In the genomic region with DNA sequence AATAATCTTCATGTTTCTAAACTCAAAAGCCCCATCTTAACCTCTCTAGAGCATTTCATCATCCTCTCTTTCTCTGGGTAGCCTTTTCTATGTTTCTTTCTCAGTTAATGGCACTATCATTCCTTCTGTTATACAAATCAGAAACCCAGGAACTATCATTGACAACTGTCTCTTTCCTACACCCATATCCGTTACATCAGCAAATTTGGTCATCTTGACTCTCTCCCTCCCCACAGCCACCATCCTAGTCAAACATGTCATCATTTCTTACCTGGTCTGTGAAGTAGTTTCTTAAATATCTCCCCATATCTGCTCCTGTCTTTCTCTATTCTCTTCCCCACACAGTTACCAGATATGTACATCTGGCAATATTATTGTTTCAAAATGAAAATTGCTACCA, we compare ENCODE assay signal across 34 cellular contexts.
"Had no signal": no experiment of that assay in that cellular context is flagged by ENCODE, and none has a peak within 500 bp of the region (broad histone marks: within the 10 kb centered on the region; RNA-seq: fewer than 3 reads in every experiment).

No MANE protein-coding gene starts in this region.

- H3K27me3 ChIP-seq: MG63 had no signal

- H3K36me3 ChIP-seq: MG63 had no signal

- DNase-seq: Karpas-422, Kasumi-1, MG63, MM.1S, MV-4-11, NCI-H1048, NCI-H1092, NCI-H1092 treated with DMSO at 0.1 percent for 48 hours, NCI-H1105, NCI-H1105 treated with DMSO at 0.1 percent for 48 hours, NCI-H1417, NCI-H1417 treated with DMSO at 0.1 percent for 48 hours, NCI-H1436, NCI-H1436 treated with DMSO at 0.1 percent for 48 hours, NCI-H146, NCI-H1694, NCI-H1694 treated with DMSO at 0.1 percent for 48 hours, NCI-H187, NCI-H187 treated with DMSO at 0.1 percent for 48 hours, NCI-H1930, NCI-H2029, NCI-H2029 treated with DMSO at 0.1 percent for 48 hours, NCI-H2081, NCI-H2081 treated with DMSO at 0.1 percent for 48 hours, NCI-H2107, NCI-H2171, NCI-H2171 treated with DMSO at 0.1 percent for 48 hours, NCI-H2227 treated with DMSO at 0.1 percent for 48 hours, NCI-H226, NCI-H345, NCI-H446, NCI-H446 treated with DMSO at 0.1 percent for 48 hours, NCI-H510A, NCI-H510A treated with DMSO at 0.1 percent for 48 hours had no signal

- H3K4me3 ChIP-seq: MG63 had no signal

- H3K9me3 ChIP-seq: MG63 had no signal
